Comparison of ENCODE assay signal across 8 cellular contexts in the genomic region with DNA sequence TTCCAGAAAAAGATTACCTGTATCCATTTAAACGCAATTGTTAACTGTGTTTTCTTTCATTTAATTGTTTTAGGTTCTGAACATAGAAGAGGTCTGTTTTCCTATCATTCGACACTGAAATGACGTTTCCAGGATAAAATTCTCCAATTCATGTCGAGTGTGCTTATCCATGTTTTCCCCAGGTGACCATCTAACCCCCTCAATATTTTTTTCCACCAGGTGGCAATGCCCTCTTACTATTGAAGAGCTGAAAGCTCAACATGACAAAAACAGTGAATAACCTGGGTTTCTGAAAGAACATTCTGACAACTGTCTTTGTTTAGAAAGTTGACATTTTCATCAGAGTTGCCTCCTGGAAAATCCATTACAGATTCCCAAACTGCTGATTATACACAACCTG.
A peak's percentile ranks its signal among the peaks of the same experiment; 100 is the strongest.
DNase-seq lines count a peak whose midpoint lies in the region; ATAC-seq, FAIRE-seq and TF ChIP-seq lines count a peak whose summit lies in the region.

No MANE protein-coding gene starts in this region.

- H3K4me1 Mint-ChIP-seq in natural killer cell treated with Interleukin-12 subunit alpha and Interleukin-12 subunit beta and Interleukin-15 and Interleukin-18, amount 100 ng/mL, for 72 hours (ENCODE audit: low read depth in 2 of 2), result no peaks in the 10 kb centered on the region
- no peaks in the 10 kb centered on the region for H3K4me1 Mint-ChIP-seq in activated CD4-positive, alpha-beta T cell treated with anti-CD3 and anti-CD28 coated beads for 36 hours

- H3K36me3 Mint-ChIP-seq in natural killer cell treated with Interleukin-12 subunit alpha and Interleukin-12 subunit beta and Interleukin-15 and Interleukin-18, amount 100 ng/mL, for 72 hours, result peaks cover 5% of the 10 kb centered on the region
- no peaks in the 10 kb centered on the region for H3K36me3 Mint-ChIP-seq in activated CD4-positive, alpha-beta T cell treated with anti-CD3 and anti-CD28 coated beads for 36 hours (ENCODE audit: low read depth)

- no peaks in the 10 kb centered on the region for H3K9me3 ChIP-seq in esophagus squamous epithelium
- H3K9me3 ChIP-seq in thyroid gland, result no peaks in the 10 kb centered on the region

- H3K36me3 ChIP-seq in esophagus squamous epithelium, result no peaks in the 10 kb centered on the region
- no peaks in the 10 kb centered on the region for H3K36me3 ChIP-seq in thyroid gland

- FAIRE-seq in GM19239 (lab: Jason Lieb, UNC), result no peak

- no peaks in the 10 kb centered on the region for H3K27me3 Mint-ChIP-seq in natural killer cell treated with Interleukin-12 subunit alpha and Interleukin-12 subunit beta and Interleukin-15 and Interleukin-18, amount 100 ng/mL, for 72 hours
- no peaks in the 10 kb centered on the region for H3K27me3 Mint-ChIP-seq in activated CD4-positive, alpha-beta T cell treated with anti-CD3 and anti-CD28 coated beads for 36 hours

- TF ChIP-seq CTCF in esophagus squamous epithelium (IDR thresholded peaks at IDR 0.05) (peak in 4 of 6 experiments; percentile 6 to 37 (median 32)), thyroid gland (IDR thresholded peaks at IDR 0.05) (peak in 5 of 6 experiments; percentile 32 to 70 (median 42))

- POLR2A ChIA-PET in activated CD4-positive, alpha-beta T cell treated with anti-CD3 and anti-CD28 coated beads for 36 hours (lab: Charles Lee), result no interaction called here

- no peaks in the 10 kb centered on the region for H3K27me3 ChIP-seq in esophagus squamous epithelium
- H3K27me3 ChIP-seq in thyroid gland, result no peaks in the 10 kb centered on the region

- TF ChIP-seq POLR2A in esophagus squamous epithelium (IDR thresholded peaks at IDR 0.05) (no peak), thyroid gland (IDR thresholded peaks at IDR 0.05) (no peak)

- ATAC-seq in natural killer cell treated with Interleukin-12 subunit alpha and Interleukin-12 subunit beta and Interleukin-15 and Interleukin-18, amount 100 ng/mL, for 72 hours, result no peak
- ATAC-seq in activated CD4-positive, alpha-beta T cell treated with anti-CD3 and anti-CD28 coated beads for 36 hours, result no peak

- peaks cover 13% of the 10 kb centered on the region for H3K9me3 Mint-ChIP-seq in natural killer cell treated with Interleukin-12 subunit alpha and Interleukin-12 subunit beta and Interleukin-15 and Interleukin-18, amount 100 ng/mL, for 72 hours
- no peaks in the 10 kb centered on the region for H3K9me3 Mint-ChIP-seq in activated CD4-positive, alpha-beta T cell treated with anti-CD3 and anti-CD28 coated beads for 36 hours (ENCODE audit: low read depth)

- H3K4me1 ChIP-seq in esophagus squamous epithelium, result no peaks in the 10 kb centered on the region
- H3K4me1 ChIP-seq in thyroid gland, result no peaks in the 10 kb centered on the region

- CTCF ChIA-PET in activated CD4-positive, alpha-beta T cell treated with anti-CD3 and anti-CD28 coated beads for 36 hours (lab: Charles Lee), result interaction anchor here (0.9 kb wide), 1 partner anchor 9 kb away, joined by 3 read pairs; no protein-coding TSS in a partner anchor

- DNase-seq in NCI-H2196 (lab: John Stamatoyannopoulos, UW; ENCODE audit: unreplicated experiment), result peak; percentile 43
- no peak for DNase-seq in NCI-H2196 treated with DMSO at 0.1 percent for 48 hours (lab: John Stamatoyannopoulos, UW; ENCODE audit: unreplicated experiment)
- peak; percentile 90 for DNase-seq in NCI-H748 treated with DMSO at 0.1 percent for 48 hours (lab: John Stamatoyannopoulos, UW)
- DNase-seq in esophagus squamous epithelium (lab: John Stamatoyannopoulos, UW), result no peak
- peak; percentile 3 to 13 for DNase-seq in thyroid gland
- no peak for DNase-seq in GM19239 (ENCODE audit: insufficient read length, low spot score)
- no peak for DNase-seq in natural killer cell treated with Interleukin-12 subunit alpha and Interleukin-12 subunit beta and Interleukin-15 and Interleukin-18, amount 100 ng/mL, for 72 hours (ENCODE audit: low spot score)
- DNase-seq in activated CD4-positive, alpha-beta T cell treated with anti-CD3 and anti-CD28 coated beads for 36 hours, result no peak

- intact Hi-C loops in esophagus squamous epithelium (cut with DNase I), result no loop called here
- intact Hi-C loops in thyroid gland (cut with DNase I), result no loop called here
- intact Hi-C loops in activated CD4-positive, alpha-beta T cell treated with anti-CD3 and anti-CD28 coated beads for 36 hours (cut with DNase I, micrococcal nuclease), result no loop called here

- H3K4me3 ChIP-seq in esophagus squamous epithelium (no peak overlapping the region), thyroid gland (replicated peaks in 1 of 3) (no peak overlapping the region)

- H3K27ac Mint-ChIP-seq in natural killer cell treated with Interleukin-12 subunit alpha and Interleukin-12 subunit beta and Interleukin-15 and Interleukin-18, amount 100 ng/mL, for 72 hours, result no peak overlapping the region
- H3K27ac Mint-ChIP-seq in activated CD4-positive, alpha-beta T cell treated with anti-CD3 and anti-CD28 coated beads for 36 hours, result no peak overlapping the region

- H3K27ac ChIP-seq in esophagus squamous epithelium (no peak overlapping the region), thyroid gland (no peak overlapping the region)

- 62 to 68% methylated on average over 4 of the region's 4 CpGs for WGBS in esophagus squamous epithelium, 2 donors
- WGBS in thyroid gland, 2 donors, result 42 to 53% methylated on average over 4 of the region's 4 CpGs

- no peak overlapping the region for H3K4me3 Mint-ChIP-seq in natural killer cell treated with Interleukin-12 subunit alpha and Interleukin-12 subunit beta and Interleukin-15 and Interleukin-18, amount 100 ng/mL, for 72 hours
- H3K4me3 Mint-ChIP-seq in activated CD4-positive, alpha-beta T cell treated with anti-CD3 and anti-CD28 coated beads for 36 hours, result no peak overlapping the region

Comparison
In these comparisons a context has a peak if more than half of its experiments do, and no peak if none do; other contexts are left out.
1. DNase-seq: peak in NCI-H2196 (single experiment), NCI-H748 treated with DMSO at 0.1 percent for 48 hours (single experiment) and thyroid gland (2 of 2); none in NCI-H2196 treated with DMSO at 0.1 percent for 48 hours (single experiment), esophagus squamous epithelium (single experiment), GM19239 (single experiment), natural killer cell treated with Interleukin-12 subunit alpha and Interleukin-12 subunit beta and Interleukin-15 and Interleukin-18, amount 100 ng/mL, for 72 hours (single experiment) and activated CD4-positive, alpha-beta T cell treated with anti-CD3 and anti-CD28 coated beads for 36 hours (single experiment).